16 cellular contexts compared by ENCODE assay signal in genomic region chr1:8765253-8765652, GRCh38.
"Had no signal": no experiment of that assay in that cellular context is flagged by ENCODE, and none has a peak within 500 bp of the region (broad histone marks: within the 10 kb centered on the region; RNA-seq: fewer than 3 reads in every experiment).

No MANE protein-coding gene starts in this region.

- H3K4me3 ChIP-seq: ascending aorta, hepatocyte, left lung had no signal

- H3K27me3 ChIP-seq: ascending aorta, hepatocyte, left lung, neutrophil had no signal

- H3K27me3 Mint-ChIP-seq: activated T-helper 17 cell treated with anti-CD3 and anti-CD28 coated beads, Interleukin-2, amount 50 U/mL, for 72 hours; naive thymus-derived CD4-positive, alpha-beta T cell; stimulated activated memory B cell treated with anti-CD40 and anti-IgM and Interleukin-4, amounts not matched to agents 10 μg/mL and 1 μg/mL and 100 μg/mL, for 72 hours had no signal

- DNase-seq: activated naive CD4-positive, alpha-beta T cell treated with Interleukin-2 at 50 U/mL for 16 hours; activated T-cell treated with anti-CD3 and anti-CD28 coated beads for 4 hours; islet precursor cell; left lung; mammary epithelial cell; naive thymus-derived CD4-positive, alpha-beta T cell; retina; stimulated activated CD4-positive, alpha-beta T cell treated with anti-CD3 and anti-CD28 coated beads, Interleukin-2, amount 100 ng/mL, for 48 hours had no signal

- H2AFZ ChIP-seq: hepatocyte had no signal

- H3K27ac Mint-ChIP-seq: activated T-helper 17 cell treated with anti-CD3 and anti-CD28 coated beads, Interleukin-2, amount 50 U/mL, for 72 hours; stimulated activated memory B cell treated with anti-CD40 and anti-IgM and Interleukin-4, amounts not matched to agents 10 μg/mL and 1 μg/mL and 100 μg/mL, for 72 hours had no signal

- FAIRE-seq: endometrium had no signal

- ATAC-seq: activated CD4-positive, CD25-positive, alpha-beta regulatory T cell treated with anti-CD3 and anti-CD28 coated beads, Interleukin-2, amount 50 U/mL, for 24 hours; activated T-helper 17 cell treated with anti-CD3 and anti-CD28 coated beads, Interleukin-2, amount 50 U/mL, for 72 hours; esophagus mucosa; left lung; naive thymus-derived CD4-positive, alpha-beta T cell; stimulated activated memory B cell treated with anti-CD40 and anti-IgM and Interleukin-4, amounts not matched to agents 10 μg/mL and 1 μg/mL and 100 μg/mL, for 72 hours had no signal

- H3K9me3 Mint-ChIP-seq: activated T-helper 17 cell treated with anti-CD3 and anti-CD28 coated beads, Interleukin-2, amount 50 U/mL, for 72 hours; naive thymus-derived CD4-positive, alpha-beta T cell; stimulated activated memory B cell treated with anti-CD40 and anti-IgM and Interleukin-4, amounts not matched to agents 10 μg/mL and 1 μg/mL and 100 μg/mL, for 72 hours had no signal

- H3K9me3 ChIP-seq: ascending aorta, left lung, neutrophil had no signal

- H3K27ac ChIP-seq: ascending aorta, hepatocyte, left lung, neutrophil had no signal

- H3K4me1 Mint-ChIP-seq: activated T-helper 17 cell treated with anti-CD3 and anti-CD28 coated beads, Interleukin-2, amount 50 U/mL, for 72 hours had no signal

- H3K4me3 Mint-ChIP-seq: activated T-helper 17 cell treated with anti-CD3 and anti-CD28 coated beads, Interleukin-2, amount 50 U/mL, for 72 hours; naive thymus-derived CD4-positive, alpha-beta T cell; stimulated activated memory B cell treated with anti-CD40 and anti-IgM and Interleukin-4, amounts not matched to agents 10 μg/mL and 1 μg/mL and 100 μg/mL, for 72 hours had no signal

- H3K4me2 ChIP-seq: hepatocyte had no signal

- H3K36me3 ChIP-seq: ascending aorta, left lung, neutrophil had no signal
